22 cellular contexts compared by ENCODE assay signal in the genomic region with DNA sequence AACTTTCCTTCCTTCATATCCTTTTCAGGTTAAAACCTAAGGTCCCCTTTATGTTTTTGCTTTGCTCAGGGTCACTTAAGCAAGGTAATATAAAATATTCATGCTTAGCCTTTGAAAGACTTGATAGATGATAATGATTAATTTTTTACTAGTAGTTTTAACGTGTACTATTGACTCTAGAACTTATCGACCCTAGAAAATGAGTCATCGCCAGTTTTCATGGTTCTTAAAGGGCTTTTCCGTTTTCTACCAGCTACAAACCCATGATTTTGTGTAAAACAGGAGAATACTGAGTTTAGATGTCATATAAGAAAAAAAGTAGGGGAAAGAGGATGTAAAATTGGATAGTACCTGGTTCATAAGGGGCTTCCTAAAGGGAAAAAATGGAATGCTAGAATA.
DNase-seq lines count a peak whose midpoint lies in the region; ATAC-seq, FAIRE-seq and TF ChIP-seq lines count a peak whose summit lies in the region.
"Had no signal": no experiment of that assay in that cellular context is flagged by ENCODE, and none has a peak within 500 bp of the region (broad histone marks: within the 10 kb centered on the region; RNA-seq: fewer than 3 reads in every experiment).

No MANE protein-coding gene starts in this region.

- peak overlapping the region; percentile 88 for H3K4me2 ChIP-seq in smooth muscle cell

- peak; percentile 45 for DNase-seq in HT-29 (ENCODE audit: low spot score)
- DNase-seq in SK-N-MC (ENCODE audit: low read depth, low spot score), result no peak
- no peak for DNase-seq in smooth muscle cell (lab: John Stamatoyannopoulos, UW; ENCODE audit: unreplicated experiment)
- no peak for DNase-seq in cerebellum (ENCODE audit: low spot score)
- no peak for DNase-seq in germinal center (ENCODE audit: low spot score)
- no peak for DNase-seq in mucosa of descending colon
- DNase-seq: activated B cell treated with CpG ODN at 0.5 μM for 24 hours; activated CD4-positive, alpha-beta T cell treated with anti-CD3 and anti-CD28 coated beads, Interleukin-2, amount 50 U/mL, for 4 hours; activated CD8-positive, alpha-beta memory T cell treated with anti-CD3 and anti-CD28 coated beads, Interleukin-2, amount 50 U/mL, for 48 hours; activated gamma-delta T cell; CD4-positive, alpha-beta memory T cell; DMS 273 treated with DMSO at 0.1 percent for 48 hours; naive thymus-derived CD8-positive, alpha-beta T cell; NCI-H1105 treated with DMSO at 0.1 percent for 48 hours; NCI-H2029 treated with DMSO at 0.1 percent for 48 hours; NCI-H774; stimulated activated CD4-positive, alpha-beta T cell treated with anti-CD3 and anti-CD28 coated beads, Interleukin-15, amount 100 ng/mL, for 24 hours; T1000 had no signal

- H3K9me3 ChIP-seq in SK-N-MC (ENCODE audit: low read depth, low read length) (no peaks in the 10 kb centered on the region), smooth muscle cell (replicated peaks; ENCODE audit: low read depth) (no peaks in the 10 kb centered on the region), mucosa of descending colon (no peaks in the 10 kb centered on the region)
- H3K9me3 ChIP-seq: right atrium auricular region, tibial nerve had no signal

- H3K36me3 ChIP-seq in SK-N-MC (ENCODE audit: insufficient read depth, low read length) (peaks cover 19% of the 10 kb centered on the region), smooth muscle cell (ENCODE audit: low read depth) (no peaks in the 10 kb centered on the region), mucosa of descending colon (ENCODE audit: low read depth) (no peaks in the 10 kb centered on the region)
- H3K36me3 ChIP-seq: right atrium auricular region had no signal

- no peaks in the 10 kb centered on the region for H3K79me2 ChIP-seq in smooth muscle cell (ENCODE audit: low read depth)

- H4K20me1 ChIP-seq in smooth muscle cell (ENCODE audit: low read depth), result no peaks in the 10 kb centered on the region

- H2AFZ ChIP-seq in smooth muscle cell (ENCODE audit: low read depth), result no peak overlapping the region

- H3K4me1 ChIP-seq in smooth muscle cell (ENCODE audit: low read depth) (peaks cover 22% of the 10 kb centered on the region), mucosa of descending colon (ENCODE audit: low read depth) (no peaks in the 10 kb centered on the region)

- H3K9ac ChIP-seq in SK-N-MC (ENCODE audit: insufficient read length) (no peak overlapping the region), smooth muscle cell (ENCODE audit: low read depth) (peak overlapping the region; percentile 95)

- H3K4me3 ChIP-seq in SK-N-MC (no peak overlapping the region), smooth muscle cell (no peak overlapping the region), mucosa of descending colon (no peak overlapping the region)
- H3K4me3 ChIP-seq: right atrium auricular region, tibial nerve had no signal

- H3K27me3 ChIP-seq in smooth muscle cell (ENCODE audit: low read depth), result no peaks in the 10 kb centered on the region
- H3K27me3 ChIP-seq: right atrium auricular region, tibial nerve had no signal

- TF ChIP-seq CTCF in smooth muscle cell (IDR thresholded peaks at IDR 0.05; ENCODE audit: borderline replicate concordance, insufficient read depth, poor library complexity, severe bottlenecking) (no peak), mucosa of descending colon (IDR thresholded peaks at IDR 0.05) (no peak)

- 74% methylated on average over 4 of the region's 4 CpGs for WGBS in smooth muscle cell (ENCODE audit: low lambda C conversion rate)

- H3F3A ChIP-seq in smooth muscle cell (ENCODE audit: low read depth), result peaks cover 42% of the 10 kb centered on the region

- no peak for ATAC-seq in mucosa of descending colon
- ATAC-seq: naive thymus-derived CD8-positive, alpha-beta T cell had no signal

- peak; percentile 64 for FAIRE-seq in islet of Langerhans (lab: Jason Lieb, UNC)
- FAIRE-seq: GM19239 had no signal

- intact Hi-C loops in mucosa of descending colon (cut with DNase I, micrococcal nuclease), result no loop called here

- H3K27ac ChIP-seq in SK-N-MC (peak overlapping the region; percentile 72), smooth muscle cell (ENCODE audit: low read depth) (peak overlapping the region; percentile 100)
- H3K27ac ChIP-seq: right atrium auricular region had no signal
